In the genomic region with DNA sequence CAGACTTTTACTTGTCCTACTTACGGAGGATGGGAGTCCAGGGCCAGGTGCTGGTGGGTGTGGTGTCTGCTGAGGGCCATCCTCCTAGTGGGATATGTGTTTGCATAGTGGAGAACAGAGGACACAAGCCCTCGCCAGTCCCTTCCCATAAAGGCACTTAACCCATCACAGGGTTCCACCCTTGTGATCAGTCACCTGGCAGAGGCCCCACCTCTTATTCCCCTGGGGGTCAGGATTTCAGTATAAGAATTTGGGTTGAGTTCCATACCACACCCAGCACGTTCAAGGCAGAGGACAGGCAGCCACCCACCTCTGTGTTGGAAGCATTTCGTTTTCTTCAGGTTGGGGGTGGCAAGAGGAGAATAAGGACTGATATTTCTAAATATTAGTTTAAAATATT, we compare ENCODE assay signal across 24 cellular contexts.
"Had no signal": no experiment of that assay in that cellular context is flagged by ENCODE, and none has a peak within 500 bp of the region (broad histone marks: within the 10 kb centered on the region; RNA-seq: fewer than 3 reads in every experiment).

No MANE protein-coding gene starts in this region.

- H3K27ac ChIP-seq: brain microvascular endothelial cell, cardiac muscle cell, SK-N-MC, WERI-Rb-1 had no signal

- H3K27me3 Mint-ChIP-seq: activated CD8-positive, alpha-beta T cell treated with anti-CD3 and anti-CD28 coated beads for 36 hours had no signal

- ATAC-seq: activated CD4-positive, CD25-positive, alpha-beta regulatory T cell treated with anti-CD3 and anti-CD28 coated beads, Interleukin-2, amount 50 U/mL, for 24 hours; activated CD8-positive, alpha-beta T cell treated with anti-CD3 and anti-CD28 coated beads for 36 hours; activated T-cell treated with anti-CD3 and anti-CD28 coated beads, Interleukin-2, amount 50 U/mL, for 72 hours had no signal

- H3K27ac Mint-ChIP-seq: activated CD8-positive, alpha-beta T cell treated with anti-CD3 and anti-CD28 coated beads for 36 hours; activated naive CD4-positive, alpha-beta T cell treated with anti-CD3 and anti-CD28 coated beads, Interleukin-2, amount 10 ng/mL, durations not matched to agents 7 days and 5 days; activated naive CD8-positive, alpha-beta T cell treated with anti-CD3 and anti-CD28 coated beads for 36 hours; activated T-cell treated with anti-CD3 and anti-CD28 coated beads, Interleukin-2, amount 50 U/mL, for 72 hours; activated T-helper 2 cell treated with anti-CD3 and anti-CD28 coated beads, Interferon-gamma antibody, Interleukin-2, Interleukin-4, amounts not matched to agents 10 μg/mL and 5 μg/mL and 100 μg/mL, durations not matched to agents 14 hours and 24 hours and 36 hours had no signal

- DNase-seq: activated CD4-positive, alpha-beta T cell treated with anti-CD3 and anti-CD28 coated beads for 4 hours; activated CD8-positive, alpha-beta memory T cell treated with anti-CD3 and anti-CD28 coated beads, Interleukin-2, amount 50 U/mL, for 4 hours; activated CD8-positive, alpha-beta T cell treated with anti-CD3 and anti-CD28 coated beads for 36 hours; activated gamma-delta T cell treated with Interleukin-2 at 50 U/mL for 16 hours; activated naive CD4-positive, alpha-beta T cell treated with anti-CD3 and anti-CD28 coated beads, Interleukin-2, amount 10 ng/mL, durations not matched to agents 7 days and 5 days; activated naive CD8-positive, alpha-beta T cell treated with anti-CD3 and anti-CD28 coated beads for 36 hours; activated T-cell treated with anti-CD3 and anti-CD28 coated beads, Interleukin-2, amount 50 U/mL, for 72 hours; brain microvascular endothelial cell; cerebellar nuclear complex; Kasumi-1; KBM-7; NCI-H1105 treated with DMSO at 0.1 percent for 48 hours; NCI-H1436 treated with DMSO at 0.1 percent for 48 hours; NCI-H187; NCI-H2107; NCI-H446 treated with DMSO at 0.1 percent for 48 hours; NCI-H526 treated with DMSO at 0.1 percent for 48 hours; SIG-M5; T-helper 1 cell; WERI-Rb-1 had no signal

- H3K9me3 Mint-ChIP-seq: activated CD8-positive, alpha-beta T cell treated with anti-CD3 and anti-CD28 coated beads for 36 hours; activated naive CD4-positive, alpha-beta T cell treated with anti-CD3 and anti-CD28 coated beads, Interleukin-2, amount 10 ng/mL, durations not matched to agents 7 days and 5 days; activated naive CD8-positive, alpha-beta T cell treated with anti-CD3 and anti-CD28 coated beads for 36 hours; activated T-cell treated with anti-CD3 and anti-CD28 coated beads, Interleukin-2, amount 50 U/mL, for 72 hours; activated T-helper 2 cell treated with anti-CD3 and anti-CD28 coated beads, Interferon-gamma antibody, Interleukin-2, Interleukin-4, amounts not matched to agents 10 μg/mL and 5 μg/mL and 100 μg/mL, durations not matched to agents 14 hours and 24 hours and 36 hours had no signal

- H3K4me3 Mint-ChIP-seq: activated CD8-positive, alpha-beta T cell treated with anti-CD3 and anti-CD28 coated beads for 36 hours; activated naive CD4-positive, alpha-beta T cell treated with anti-CD3 and anti-CD28 coated beads, Interleukin-2, amount 10 ng/mL, durations not matched to agents 7 days and 5 days; activated naive CD8-positive, alpha-beta T cell treated with anti-CD3 and anti-CD28 coated beads for 36 hours; activated T-cell treated with anti-CD3 and anti-CD28 coated beads, Interleukin-2, amount 50 U/mL, for 72 hours had no signal

- H3K4me1 Mint-ChIP-seq: activated naive CD4-positive, alpha-beta T cell treated with anti-CD3 and anti-CD28 coated beads, Interleukin-2, amount 10 ng/mL, durations not matched to agents 7 days and 5 days; activated naive CD8-positive, alpha-beta T cell treated with anti-CD3 and anti-CD28 coated beads for 36 hours had no signal

- H3K36me3 Mint-ChIP-seq: activated naive CD4-positive, alpha-beta T cell treated with anti-CD3 and anti-CD28 coated beads, Interleukin-2, amount 10 ng/mL, durations not matched to agents 7 days and 5 days; activated naive CD8-positive, alpha-beta T cell treated with anti-CD3 and anti-CD28 coated beads for 36 hours had no signal
